Comparison of ENCODE assay signal across 17 cellular contexts in genomic region chr14:59127437-59127732, GRCh38.
"Had no signal": no experiment of that assay in that cellular context is flagged by ENCODE, and none has a peak within 500 bp of the region (broad histone marks: within the 10 kb centered on the region; RNA-seq: fewer than 3 reads in every experiment).

No MANE protein-coding gene starts in this region.

- H3K9me3 Mint-ChIP-seq: activated naive CD4-positive, alpha-beta T cell treated with anti-CD3 and anti-CD28 coated beads, Interleukin-2, amount 10 ng/mL, durations not matched to agents 7 days and 5 days; activated naive CD8-positive, alpha-beta T cell treated with anti-CD3 and anti-CD28 coated beads, Interleukin-2, amount 50 U/mL, for 24 hours; central memory CD8-positive, alpha-beta T cell; immature natural killer cell; neural crest cell had no signal

- H3K27me3 ChIP-seq: esophagus muscularis mucosa, right atrium auricular region, tibial nerve had no signal

- H3K4me1 Mint-ChIP-seq: activated naive CD4-positive, alpha-beta T cell treated with anti-CD3 and anti-CD28 coated beads, Interleukin-2, amount 10 ng/mL, durations not matched to agents 7 days and 5 days; activated naive CD8-positive, alpha-beta T cell treated with anti-CD3 and anti-CD28 coated beads, Interleukin-2, amount 50 U/mL, for 24 hours; central memory CD8-positive, alpha-beta T cell; immature natural killer cell; neural crest cell had no signal

- H3K4me3 ChIP-seq: esophagus muscularis mucosa, left ventricle myocardium inferior, prostate gland, right atrium auricular region, tibial nerve had no signal

- DNase-seq: activated CD4-positive, CD25-positive, alpha-beta regulatory T cell treated with anti-CD3 and anti-CD28 coated beads, Interleukin-2, amount 50 U/mL, for 72 hours; activated CD8-positive, alpha-beta memory T cell treated with anti-CD3 and anti-CD28 coated beads for 24 hours; activated CD8-positive, alpha-beta memory T cell treated with anti-CD3 and anti-CD28 coated beads, Interleukin-2, amount 50 U/mL, for 48 hours; activated effector memory CD4-positive, alpha-beta T cell treated with Interleukin-2 at 50 U/mL for 16 hours; activated naive CD8-positive, alpha-beta T cell treated with anti-CD3 and anti-CD28 coated beads, Interleukin-2, amount 50 U/mL, for 24 hours; aorta; cortex of kidney; left ventricle myocardium inferior; stimulated activated naive CD4-positive, alpha-beta T cell treated with Interleukin-2 at 50 U/mL for 16 hours had no signal

- H3K36me3 Mint-ChIP-seq: activated naive CD4-positive, alpha-beta T cell treated with anti-CD3 and anti-CD28 coated beads, Interleukin-2, amount 10 ng/mL, durations not matched to agents 7 days and 5 days; immature natural killer cell had no signal

- H3K36me3 ChIP-seq: esophagus muscularis mucosa, left ventricle myocardium inferior, prostate gland, right atrium auricular region, tibial nerve had no signal

- H3K9me3 ChIP-seq: esophagus muscularis mucosa, left ventricle myocardium inferior, prostate gland, right atrium auricular region, tibial nerve had no signal

- H3K4me3 Mint-ChIP-seq: activated naive CD4-positive, alpha-beta T cell treated with anti-CD3 and anti-CD28 coated beads, Interleukin-2, amount 10 ng/mL, durations not matched to agents 7 days and 5 days; activated naive CD8-positive, alpha-beta T cell treated with anti-CD3 and anti-CD28 coated beads, Interleukin-2, amount 50 U/mL, for 24 hours; central memory CD8-positive, alpha-beta T cell; immature natural killer cell; neural crest cell had no signal

- H3K27ac Mint-ChIP-seq: activated naive CD4-positive, alpha-beta T cell treated with anti-CD3 and anti-CD28 coated beads, Interleukin-2, amount 10 ng/mL, durations not matched to agents 7 days and 5 days; activated naive CD8-positive, alpha-beta T cell treated with anti-CD3 and anti-CD28 coated beads, Interleukin-2, amount 50 U/mL, for 24 hours; immature natural killer cell had no signal

- H3K27ac ChIP-seq: esophagus muscularis mucosa, left ventricle myocardium inferior, prostate gland, right atrium auricular region, tibial nerve had no signal

- H3K4me1 ChIP-seq: prostate gland, tibial nerve had no signal
